ENCODE assay signal across 18 cellular contexts in genomic region chr1:109394591-109395281, GRCh38. TPM values are rescaled to one million over a fixed set of nuclear protein-coding genes. Genes with fewer than 3 reads are reported as not detected.
DNase-seq lines count a peak whose midpoint lies in the region; ATAC-seq and TF ChIP-seq lines count a peak whose summit lies in the region.
"Had no signal": no experiment of that assay in that cellular context is flagged by ENCODE, and none has a peak within 500 bp of the region (broad histone marks: within the 10 kb centered on the region; RNA-seq: fewer than 3 reads in every experiment).

No MANE protein-coding gene starts in this region.

- no peak overlapping the region for H2AK5ac ChIP-seq in IMR-90 (ENCODE audit: low read depth, low read length)

- in situ Hi-C loops in IMR-90 (cut with MboI; ENCODE audit: low sequenced_read_pairs) = loop anchor here (5.0 kb wide), 1 partner anchor 117 kb away; no protein-coding TSS in a partner anchor

- H3K4me2 ChIP-seq in IMR-90 (ENCODE audit: low read depth, low read length) = peak overlapping the region; percentile 49; the same call in 1 of the 2 replicates

- peak overlapping the region; percentile 73 for H2BK20ac ChIP-seq in IMR-90 (ENCODE audit: low read depth, low read length)

- 100% methylated on average over 1 of the region's 5 CpGs; no CpG with 5 or more reads in 1 of the 2 experiments for WGBS in IMR-90 (ENCODE audit: extremely low coverage in 2 of 2, insufficient read length in 1 of 2), 2 experiments
- 72% methylated on average over 5 of the region's 5 CpGs for WGBS in suprapubic skin

- no peak overlapping the region for H2AK9ac ChIP-seq in IMR-90 (replicated peaks; ENCODE audit: low read depth, low read length, poor library complexity)

- peak overlapping the region in 1 of 2 experiments; percentile 20; a peak in 1 of 4 replicates for H4K8ac ChIP-seq in IMR-90 (ENCODE audit: low read depth in 2 of 2, low read length in 2 of 2)

- H3K9me3 Mint-ChIP-seq in nephron = no peaks in the 10 kb centered on the region
- H3K9me3 Mint-ChIP-seq in immature natural killer cell = no peaks in the 10 kb centered on the region
- H3K9me3 Mint-ChIP-seq: activated naive CD8-positive, alpha-beta T cell treated with anti-CD3 and anti-CD28 coated beads for 36 hours had no signal

- H2AFZ ChIP-seq in IMR-90 (replicated peaks; ENCODE audit: low read length, poor library complexity) = no peak overlapping the region

- peaks cover 19% of the 10 kb centered on the region for H3K4me1 ChIP-seq in IMR-90 (ENCODE audit: control insufficient read depth, insufficient read depth, low read length)
- H3K4me1 ChIP-seq in suprapubic skin = peaks cover 84% of the 10 kb centered on the region

- H3K36me3 ChIP-seq in IMR-90 (ENCODE audit: control insufficient read depth, insufficient read depth, low read length) (no peaks in the 10 kb centered on the region), suprapubic skin (no peaks in the 10 kb centered on the region)

- peak overlapping the region; percentile 69 for H3K4ac ChIP-seq in IMR-90 (ENCODE audit: low read depth, low read length)

- TF ChIP-seq CTCF in IMR-90 (conservative IDR thresholded peaks at IDR 0.05; ENCODE audit: low read depth, low read length) = no peak
- TF ChIP-seq CTCF in coronary artery (IDR thresholded peaks at IDR 0.05) = no peak
- TF ChIP-seq CTCF in nephron (IDR thresholded peaks at IDR 0.05; ENCODE audit: unreplicated experiment in 3 of 3) = no peak
- no peak for TF ChIP-seq CTCF in suprapubic skin (IDR thresholded peaks at IDR 0.05)

- H3K27ac Mint-ChIP-seq in nephron (peak overlapping the region; percentile 42 to 96 (median 92)), immature natural killer cell (no peak overlapping the region)
- H3K27ac Mint-ChIP-seq: activated naive CD8-positive, alpha-beta T cell treated with anti-CD3 and anti-CD28 coated beads for 36 hours; B cell; naive B cell had no signal

- no peak overlapping the region; the same call in 2 of the 3 replicates for H2BK15ac ChIP-seq in IMR-90 (ENCODE audit: low read depth, low read length)

- H4K20me1 ChIP-seq in IMR-90 (ENCODE audit: insufficient read depth, low read length) = peaks cover 7% of the 10 kb centered on the region; the same call in 1 of the 2 replicates

- peak overlapping the region; percentile 81 for H3K14ac ChIP-seq in IMR-90 (replicated peaks; ENCODE audit: low read depth, low read length)

- peaks cover 13% of the 10 kb centered on the region for H3K9me1 ChIP-seq in IMR-90 (ENCODE audit: insufficient read depth, low read length)

- H4K91ac ChIP-seq in IMR-90 (ENCODE audit: insufficient read depth, low read depth, low read length) = peak overlapping the region; percentile 56; the same call in 1 of the 2 replicates

- BruUV-seq in IMR-90 (replicated peaks; lab: Mats Ljungman, UMichigan) = no TSS peak

- H3K27me3 Mint-ChIP-seq in nephron (ENCODE audit: low read depth) = peaks cover 11% of the 10 kb centered on the region
- H3K27me3 Mint-ChIP-seq in immature natural killer cell (ENCODE audit: low read depth in 3 of 3) = peaks cover 19 to 29% (median 23%) of the 10 kb centered on the region in 3 donors

- DNase-seq in IMR-90 (no peak), coronary artery (ENCODE audit: low spot score) (no peak), suprapubic skin (ENCODE audit: low spot score in 2 of 2) (no peak), immature natural killer cell (no peak), cerebellar nuclear complex (lab: John Stamatoyannopoulos, UW) (no peak)
- DNase-seq: activated CD4-positive, CD25-positive, alpha-beta regulatory T cell; activated CD8-positive, alpha-beta memory T cell treated with anti-CD3 and anti-CD28 coated beads, Interleukin-2, amount 50 U/mL, for 4 hours; activated naive CD8-positive, alpha-beta T cell treated with anti-CD3 and anti-CD28 coated beads for 36 hours; cortex of kidney; DMS79; naive B cell; NCI-H1436 treated with DMSO at 0.1 percent for 48 hours; NCI-H524 had no signal

- TF ChIP-seq RAD21 in IMR-90 (IDR thresholded peaks at IDR 0.05; ENCODE audit: low read length) = no peak

- peak overlapping the region; percentile 65; the same call in 1 of the 2 replicates for H3K18ac ChIP-seq in IMR-90 (ENCODE audit: low read depth, low read length)

- H3K9me3 ChIP-seq in IMR-90 (ENCODE audit: control insufficient read depth, insufficient read depth, low read length) = no peaks in the 10 kb centered on the region
- no peaks in the 10 kb centered on the region for H3K9me3 ChIP-seq in suprapubic skin

- H3K4me3 ChIP-seq in IMR-90 (ENCODE audit: insufficient read depth, low read depth, low read length) (no peak overlapping the region), coronary artery (peak overlapping the region; percentile 83), suprapubic skin (no peak overlapping the region)

- peaks cover 14 to 61% of the 10 kb centered on the region in 2 experiments for H3K79me1 ChIP-seq in IMR-90 (ENCODE audit: low read depth in 1 of 2, low read length in 2 of 2)

- no peak overlapping the region for H3K56ac ChIP-seq in IMR-90 (ENCODE audit: extremely low read depth, insufficient read depth, low read length)

- POLR2A ChIA-PET in IMR-90 (lab: Charles Lee; ENCODE audit: unreplicated experiment) = no interaction called here

- dilution Hi-C loops in IMR-90 (cut with HindIII; ENCODE audit: low sequenced_read_pairs, unreplicated experiment) = no loop called here

- no peak for TF ChIP-seq EP300 in suprapubic skin (IDR thresholded peaks at IDR 0.05)

- TF ChIP-seq POLR2A in IMR-90 (IDR thresholded peaks at IDR 0.05; ENCODE audit: low read depth, low read length) = no peak
- no peak for TF ChIP-seq POLR2A in suprapubic skin (IDR thresholded peaks at IDR 0.05)

- peak overlapping the region; percentile 72; the same call in 1 of the 2 replicates for H4K5ac ChIP-seq in IMR-90 (ENCODE audit: low read depth, low read length)

- H3K4me3 Mint-ChIP-seq in nephron = peak overlapping the region; percentile 12 to 64 (median 61)
- H3K4me3 Mint-ChIP-seq in immature natural killer cell = no peak overlapping the region
- H3K4me3 Mint-ChIP-seq: activated naive CD8-positive, alpha-beta T cell treated with anti-CD3 and anti-CD28 coated beads for 36 hours; B cell had no signal

- peaks cover 83% of the 10 kb centered on the region for H3K4me1 Mint-ChIP-seq in nephron
- H3K4me1 Mint-ChIP-seq in immature natural killer cell = peaks cover 14 to 23% of the 10 kb centered on the region in 2 donors

- H3K36me3 Mint-ChIP-seq in nephron (ENCODE audit: low read depth) = no peaks in the 10 kb centered on the region
- no peaks in the 10 kb centered on the region for H3K36me3 Mint-ChIP-seq in immature natural killer cell
- H3K36me3 Mint-ChIP-seq: activated naive CD8-positive, alpha-beta T cell treated with anti-CD3 and anti-CD28 coated beads for 36 hours had no signal

- ATAC-seq in IMR-90 (ENCODE audit: low read depth) = no peak
- no peak for ATAC-seq in HG03565 (IDR thresholded peaks at IDR 0.05; ENCODE audit: unreplicated experiment)
- ATAC-seq in GM21723 (IDR thresholded peaks at IDR 0.05; ENCODE audit: unreplicated experiment) = no peak
- ATAC-seq: Panc1 had no signal

- intact Hi-C loops in IMR-90 (cut with micrococcal nuclease) = loop anchor here (5.0 kb wide), 1 partner anchor 97 kb away; no protein-coding TSS in a partner anchor

- H3K9ac ChIP-seq in IMR-90 (ENCODE audit: low read depth, low read length) = peak overlapping the region; percentile 31; the same call in 1 of the 2 replicates

- H2BK120ac ChIP-seq in IMR-90 (ENCODE audit: low read depth, low read length) = peak overlapping the region; percentile 89

- peak overlapping the region; percentile 91; the same call in 1 of the 2 replicates for H3K23ac ChIP-seq in IMR-90 (ENCODE audit: low read depth, low read length)

- H3K27me3 ChIP-seq in IMR-90 (ENCODE audit: control insufficient read depth, insufficient read depth, low read length) = no peaks in the 10 kb centered on the region
- H3K27me3 ChIP-seq in suprapubic skin = no peaks in the 10 kb centered on the region

- CTCF ChIA-PET in IMR-90 (lab: Yijun Ruan, JAX) = interaction anchor here (1.3 to 1.5 kb wide), 2 partner anchors 112 to 194 kb away, joined by 4 read pairs; partner anchors contain the start of gene PSRC1

- H3K27ac ChIP-seq in IMR-90 (ENCODE audit: insufficient read depth, low read length) (peak overlapping the region; percentile 20; the same call in 1 of the 2 replicates), coronary artery (peak overlapping the region; percentile 96 to 97), suprapubic skin (peak overlapping the region; percentile 85)

- H2BK5ac ChIP-seq in IMR-90 (ENCODE audit: low read depth, low read length, poor library complexity, severe bottlenecking) = peak overlapping the region; percentile 91

TF ChIP-seq in IMR-90, 13 proteins besides CTCF, POLR2A, EP300 and RAD21 (continues in another document):
- TF ChIP-seq MAZ (IDR thresholded peaks at IDR 0.05; ENCODE audit: borderline replicate concordance, low read depth, low read length) (no peak), FOS (IDR thresholded peaks at IDR 0.05; ENCODE audit: low read depth, low read length) (no peak), BHLHE40 (IDR thresholded peaks at IDR 0.05; ENCODE audit: low read depth, low read length) (no peak), SMC3 (IDR thresholded peaks at IDR 0.05; ENCODE audit: low read depth, low read length) (no peak), CEBPB (IDR thresholded peaks at IDR 0.05; ENCODE audit: low read depth, low read length) (no peak), MAFK (IDR thresholded peaks at IDR 0.05; ENCODE audit: low read depth, low read length) (no peak), ELK1 (IDR thresholded peaks at IDR 0.05; ENCODE audit: borderline replicate concordance, low read depth, low read length) (no peak)

RNA-seq across cellular contexts. Expression of gene SORT1, which starts 3.0 kb away (rescaled TPM):
- total RNA-seq in IMR-90 (2012; rRNA removed) = 16.7 and 18.9 TPM in 2 replicates
- 13.7 and 15.8 TPM in 2 replicates for polyA plus RNA-seq in IMR-90 (2012; rRNA removed)
- 6.4 and 8.4 TPM in 2 replicates for polyA plus RNA-seq in IMR-90 (2012; cell fraction: cytosol; rRNA removed)
- polyA plus RNA-seq in IMR-90 (2012; cell fraction: nucleus; rRNA removed; ENCODE audit: low replicate concordance) = 4.3 and 13.9 TPM in 2 replicates
- total RNA-seq in suprapubic skin = 10 to 100 TPM; 27.8 to 52.7 (median 34.5) TPM
- polyA plus RNA-seq in immature natural killer cell = 1 to 10 TPM in 1 of 3 donors, under 1 TPM in 1, not detected in 1; 0.54 to 1.6 TPM

RNA-seq across cellular contexts. Expression of gene PSMA5, which starts 31.5 kb away (rescaled TPM):
- total RNA-seq in IMR-90 (2012; rRNA removed) (75.5 and 83.9 TPM in 2 replicates), suprapubic skin (10 to 100 TPM; 26.2 to 36.2 (median 31.5) TPM)
- polyA plus RNA-seq in IMR-90 (2012; rRNA removed) (107 TPM in 2 replicates), immature natural killer cell (100 to 1,000 TPM; 115 to 146 (median 123) TPM)
- 39.5 and 60.3 TPM in 2 replicates for polyA plus RNA-seq in IMR-90 (2012; cell fraction: cytosol; rRNA removed)
- polyA plus RNA-seq in IMR-90 (2012; cell fraction: nucleus; rRNA removed; ENCODE audit: low replicate concordance) = 11.0 and 46.7 TPM in 2 replicates

Comparison
In these comparisons a context has a peak if more than half of its experiments do, and no peak if none do; other contexts are left out.
1. H3K27ac ChIP-seq: peak in every context shown above with its lines; median percentile 96 in coronary artery; 85 in suprapubic skin; 20 in IMR-90.
2. H3K27ac Mint-ChIP-seq: peak in nephron (3 of 3); none in immature natural killer cell (0 of 6).
3. H3K4me3 Mint-ChIP-seq: peak in nephron (3 of 3); none in immature natural killer cell (0 of 5).